Comparison of ENCODE assay signal across 27 cellular contexts in the genomic region with DNA sequence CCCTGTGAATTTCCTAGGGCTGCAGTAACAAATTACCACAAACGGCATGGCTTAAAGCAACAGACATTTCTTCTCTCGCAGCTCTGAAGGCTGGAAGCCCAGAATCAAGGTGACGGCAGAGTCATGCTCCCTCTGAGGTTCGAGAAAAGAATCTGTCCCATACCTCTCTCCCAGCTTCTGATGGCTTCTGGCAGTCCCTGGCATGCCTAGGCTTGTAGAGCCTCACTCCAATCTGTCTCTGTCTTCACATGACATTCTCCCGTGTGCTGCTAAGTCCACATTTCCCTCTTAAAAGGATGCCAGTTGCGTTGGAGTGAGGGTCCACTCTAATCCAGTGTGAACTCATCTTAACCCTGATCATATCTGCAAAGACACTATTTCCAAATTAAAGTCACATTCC.
"Had no signal": no experiment of that assay in that cellular context is flagged by ENCODE, and none has a peak within 500 bp of the region (broad histone marks: within the 10 kb centered on the region; RNA-seq: fewer than 3 reads in every experiment).

No MANE protein-coding gene starts in this region.

- H3K36me3 ChIP-seq: esophagus muscularis mucosa, heart left ventricle, lower lobe of right lung, right lobe of liver, uterus had no signal

- H3K9me3 ChIP-seq: esophagus muscularis mucosa, heart left ventricle, lower lobe of right lung, right lobe of liver, uterus had no signal

- H3K36me3 Mint-ChIP-seq: activated naive CD8-positive, alpha-beta T cell; immature natural killer cell; natural killer cell; type B pancreatic cell; WTC11 had no signal

- H3K9me3 Mint-ChIP-seq: activated CD8-positive, alpha-beta T cell treated with anti-CD3 and anti-CD28 coated beads for 36 hours; immature natural killer cell; natural killer cell; type B pancreatic cell had no signal

- H3K4me3 Mint-ChIP-seq: activated CD8-positive, alpha-beta T cell treated with anti-CD3 and anti-CD28 coated beads for 36 hours; activated naive CD8-positive, alpha-beta T cell; immature natural killer cell; natural killer cell; T-helper 1 cell treated with Interleukin-12 subunit alpha and Interleukin-12 subunit beta and Interleukin-4 antibody, amounts not matched to agents 30 μg/mL and 1 μg/mL, for 36 hours; type B pancreatic cell; WTC11 had no signal

- H3K4me3 ChIP-seq: esophagus muscularis mucosa, heart left ventricle, lower lobe of right lung, right lobe of liver, uterus had no signal

- H3K4me1 Mint-ChIP-seq: immature natural killer cell had no signal

- H3K27ac Mint-ChIP-seq: activated CD8-positive, alpha-beta T cell treated with anti-CD3 and anti-CD28 coated beads for 36 hours; activated naive CD8-positive, alpha-beta T cell; immature natural killer cell; natural killer cell; T-helper 1 cell treated with Interleukin-12 subunit alpha and Interleukin-12 subunit beta and Interleukin-4 antibody, amounts not matched to agents 30 μg/mL and 1 μg/mL, for 36 hours; type B pancreatic cell; WTC11 had no signal

- H3K27ac ChIP-seq: esophagus muscularis mucosa, foreskin keratinocyte, heart left ventricle, lower lobe of right lung, right lobe of liver, uterus had no signal

- H3K27me3 ChIP-seq: esophagus muscularis mucosa, right lobe of liver, uterus had no signal

- FAIRE-seq: endothelial cell of umbilical vein had no signal

- ATAC-seq: activated CD8-positive, alpha-beta T cell treated with anti-CD3 and anti-CD28 coated beads for 36 hours; foreskin keratinocyte; heart left ventricle; left lobe of liver; lower lobe of right lung; natural killer cell; right lobe of liver; stimulated activated naive CD8-positive, alpha-beta T cell treated with anti-CD3 and anti-CD28 coated beads, Interleukin-15, Interleukin-2, amounts not matched to agents 100 U/mL and 50 U/mL, for 24 hours; WTC11 had no signal

- DNase-seq: activated CD4-positive, alpha-beta T cell treated with anti-CD3 and anti-CD28 coated beads for 1 hour; activated CD4-positive, alpha-beta T cell treated with anti-CD3 and anti-CD28 coated beads, Interleukin-2, amount 50 U/mL, for 1 hour; activated CD8-positive, alpha-beta T cell treated with anti-CD3 and anti-CD28 coated beads for 36 hours; activated naive CD4-positive, alpha-beta T cell; activated T-cell treated with anti-CD3 and anti-CD28 coated beads, Interleukin-2, amount 50 U/mL, for 48 hours; anterior cingulate cortex; cortex of kidney; heart left ventricle; hypothalamus; immature natural killer cell; lower lobe of right lung; mesendoderm; natural killer cell; right lobe of liver; stimulated activated CD4-positive, alpha-beta T cell treated with anti-CD3 and anti-CD28 coated beads, Interleukin-2, amount 100 ng/mL, for 48 hours; stimulated activated naive CD8-positive, alpha-beta T cell treated with anti-CD3 and anti-CD28 coated beads, Interleukin-15, Interleukin-2, amounts not matched to agents 100 U/mL and 50 U/mL, for 24 hours; SW 1271; T-helper 9 cell; uterus had no signal

- H3K4me1 ChIP-seq: right lobe of liver, uterus had no signal
